In genomic region chr2:124647245-124647644, GRCh38 we compare ENCODE assay signal across 31 cellular contexts.
"Had no signal": no experiment of that assay in that cellular context is flagged by ENCODE, and none has a peak within 500 bp of the region (broad histone marks: within the 10 kb centered on the region; RNA-seq: fewer than 3 reads in every experiment).

No MANE protein-coding gene starts in this region.

- H3K4me3 ChIP-seq: lower lobe of right lung, neural progenitor cell, ovary, sigmoid colon, testis, thyroid gland, transverse colon, upper lobe of left lung had no signal

- H3K36me3 ChIP-seq: lower lobe of right lung, neural progenitor cell, neutrophil, ovary, sigmoid colon, thyroid gland, transverse colon, upper lobe of left lung had no signal

- H3K27ac ChIP-seq: lower lobe of right lung, neural progenitor cell, neutrophil, ovary, sigmoid colon, testis, thyroid gland, transverse colon, upper lobe of left lung had no signal

- H3K27me3 Mint-ChIP-seq: naive B cell; progenitor cell of endocrine pancreas; stimulated activated memory B cell treated with anti-CD40 and anti-IgM and Interleukin-4, amounts not matched to agents 10 μg/mL and 1 μg/mL and 100 μg/mL, for 72 hours; stimulated activated naive CD8-positive, alpha-beta T cell treated with anti-CD3 and anti-CD28 coated beads, Interleukin-15, amount 100 ng/mL, for 72 hours had no signal

- H3K4me3 Mint-ChIP-seq: mesothelial cell of epicardium; naive B cell; natural killer cell; nephron progenitor cell; neural progenitor cell; stimulated activated memory B cell treated with anti-CD40 and anti-IgM and Interleukin-4, amounts not matched to agents 10 μg/mL and 1 μg/mL and 100 μg/mL, for 72 hours; stimulated activated naive CD8-positive, alpha-beta T cell treated with anti-CD3 and anti-CD28 coated beads, Interleukin-15, amount 100 ng/mL, for 72 hours had no signal

- H3K27me3 ChIP-seq: neural progenitor cell, neutrophil, ovary, sigmoid colon, testis, thyroid gland, transverse colon, upper lobe of left lung had no signal

- H3K36me3 Mint-ChIP-seq: mesothelial cell of epicardium; naive B cell; natural killer cell; neural progenitor cell; stimulated activated memory B cell treated with anti-CD40 and anti-IgM and Interleukin-4, amounts not matched to agents 10 μg/mL and 1 μg/mL and 100 μg/mL, for 72 hours had no signal

- H3K9me3 Mint-ChIP-seq: mesothelial cell of epicardium, nephron progenitor cell, neural progenitor cell had no signal

- DNase-seq: head of caudate nucleus; hippocampal formation; left ventricle myocardium superior; lower lobe of right lung; mammary epithelial cell; mesendoderm; naive B cell; natural killer cell; nephron progenitor cell; occipital lobe; ovary; retina; right cardiac atrium; sigmoid colon; small intestine; stimulated activated CD4-positive, alpha-beta T cell treated with anti-CD3 and anti-CD28 coated beads, Interleukin-1b, Interleukin-23, amount 100 ng/mL, for 48 hours; stimulated activated CD4-positive, alpha-beta T cell treated with anti-CD3 and anti-CD28 coated beads, Interleukin-2, amount 100 ng/mL, for 48 hours; stimulated activated CD4-positive, alpha-beta T cell treated with anti-CD3 and anti-CD28 coated beads, Interleukin-4, amount 100 ng/mL, for 4 hours; stimulated activated CD8-positive, alpha-beta memory T cell treated with anti-CD3 and anti-CD28 coated beads, Interleukin-4, amount 100 ng/mL, for 48 hours; stimulated activated naive CD4-positive, alpha-beta T cell treated with Interleukin-2 at 50 U/mL for 16 hours; stimulated activated naive CD8-positive, alpha-beta T cell treated with anti-CD3 and anti-CD28 coated beads, Interleukin-15, amount 100 ng/mL, for 72 hours; substantia nigra; testis; thyroid gland; transverse colon had no signal

- H3K4me1 ChIP-seq: lower lobe of right lung, sigmoid colon, testis, thyroid gland, transverse colon, upper lobe of left lung had no signal

- H3K9me3 ChIP-seq: lower lobe of right lung, neutrophil, ovary, sigmoid colon, testis, thyroid gland, transverse colon, upper lobe of left lung had no signal

- ATAC-seq: left ventricle myocardium superior; natural killer cell; right cardiac atrium; stimulated activated naive CD8-positive, alpha-beta T cell treated with anti-CD3 and anti-CD28 coated beads, Interleukin-15, amount 100 ng/mL, for 72 hours had no signal

- H3K27ac Mint-ChIP-seq: mesothelial cell of epicardium; naive B cell; natural killer cell; nephron progenitor cell; neural progenitor cell; progenitor cell of endocrine pancreas; stimulated activated memory B cell treated with anti-CD40 and anti-IgM and Interleukin-4, amounts not matched to agents 10 μg/mL and 1 μg/mL and 100 μg/mL, for 72 hours; stimulated activated naive CD8-positive, alpha-beta T cell treated with anti-CD3 and anti-CD28 coated beads, Interleukin-15, amount 100 ng/mL, for 72 hours had no signal

- H3K4me1 Mint-ChIP-seq: mesothelial cell of epicardium; naive B cell; natural killer cell; stimulated activated memory B cell treated with anti-CD40 and anti-IgM and Interleukin-4, amounts not matched to agents 10 μg/mL and 1 μg/mL and 100 μg/mL, for 72 hours; stimulated activated naive CD8-positive, alpha-beta T cell treated with anti-CD3 and anti-CD28 coated beads, Interleukin-15, amount 100 ng/mL, for 72 hours had no signal
